Comparison of ENCODE assay signal across 8 cellular contexts in the genomic region with DNA sequence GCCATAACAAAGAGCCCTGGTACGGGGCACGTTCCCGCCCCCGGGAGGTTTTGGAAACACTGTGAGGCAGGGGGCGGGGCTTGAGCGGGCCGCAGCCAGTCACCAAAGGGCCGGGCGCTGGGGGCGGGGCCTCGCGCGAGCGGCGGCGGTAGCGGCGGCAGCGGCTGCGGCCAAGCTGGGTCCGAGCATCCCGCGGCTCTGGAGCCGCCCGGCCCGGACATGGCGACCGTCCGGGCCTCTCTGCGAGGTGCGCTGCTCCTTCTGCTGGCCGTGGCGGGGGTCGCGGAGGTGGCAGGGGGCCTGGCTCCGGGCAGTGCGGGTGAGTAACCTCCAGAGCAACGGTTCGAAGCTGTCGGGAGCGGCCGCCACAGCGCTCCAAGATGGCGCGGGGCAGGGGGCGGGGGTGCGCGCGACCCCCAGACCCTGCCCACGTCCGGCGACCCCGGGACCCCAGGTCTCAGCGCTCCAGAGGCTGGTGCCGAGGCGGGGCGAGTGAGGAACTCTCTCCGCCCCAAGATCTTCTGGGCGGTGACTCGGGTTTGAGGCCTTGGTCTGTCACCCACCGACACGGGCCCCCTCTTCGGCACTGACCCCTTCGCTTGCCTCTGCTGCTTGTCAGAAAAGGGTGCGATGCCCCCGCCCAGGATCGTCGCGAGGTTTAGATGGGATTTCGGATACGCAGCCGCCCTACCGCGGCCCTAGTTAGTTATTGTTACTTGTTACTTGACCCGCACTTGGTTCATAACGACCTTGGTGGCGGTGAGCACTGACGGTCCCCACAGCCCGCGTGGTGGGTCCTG. TPM values are rescaled to one million over a fixed set of nuclear protein-coding genes. Genes with fewer than 3 reads are reported as not detected.
DNase-seq lines count a peak whose midpoint lies in the region; ATAC-seq and TF ChIP-seq lines count a peak whose summit lies in the region.

A gene with protein sequence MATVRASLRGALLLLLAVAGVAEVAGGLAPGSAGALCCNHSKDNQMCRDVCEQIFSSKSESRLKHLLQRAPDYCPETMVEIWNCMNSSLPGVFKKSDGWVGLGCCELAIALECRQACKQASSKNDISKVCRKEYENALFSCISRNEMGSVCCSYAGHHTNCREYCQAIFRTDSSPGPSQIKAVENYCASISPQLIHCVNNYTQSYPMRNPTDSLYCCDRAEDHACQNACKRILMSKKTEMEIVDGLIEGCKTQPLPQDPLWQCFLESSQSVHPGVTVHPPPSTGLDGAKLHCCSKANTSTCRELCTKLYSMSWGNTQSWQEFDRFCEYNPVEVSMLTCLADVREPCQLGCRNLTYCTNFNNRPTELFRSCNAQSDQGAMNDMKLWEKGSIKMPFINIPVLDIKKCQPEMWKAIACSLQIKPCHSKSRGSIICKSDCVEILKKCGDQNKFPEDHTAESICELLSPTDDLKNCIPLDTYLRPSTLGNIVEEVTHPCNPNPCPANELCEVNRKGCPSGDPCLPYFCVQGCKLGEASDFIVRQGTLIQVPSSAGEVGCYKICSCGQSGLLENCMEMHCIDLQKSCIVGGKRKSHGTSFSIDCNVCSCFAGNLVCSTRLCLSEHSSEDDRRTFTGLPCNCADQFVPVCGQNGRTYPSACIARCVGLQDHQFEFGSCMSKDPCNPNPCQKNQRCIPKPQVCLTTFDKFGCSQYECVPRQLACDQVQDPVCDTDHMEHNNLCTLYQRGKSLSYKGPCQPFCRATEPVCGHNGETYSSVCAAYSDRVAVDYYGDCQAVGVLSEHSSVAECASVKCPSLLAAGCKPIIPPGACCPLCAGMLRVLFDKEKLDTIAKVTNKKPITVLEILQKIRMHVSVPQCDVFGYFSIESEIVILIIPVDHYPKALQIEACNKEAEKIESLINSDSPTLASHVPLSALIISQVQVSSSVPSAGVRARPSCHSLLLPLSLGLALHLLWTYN (plus strand): TSS at position 134 of the 800 bp plus-strand sequence. CDS start 86 bp downstream, at position 220.

- TF ChIP-seq CTCF in lower leg skin (IDR thresholded peaks at IDR 0.05) = no peak

- 0 to 1% methylated on average over 20 to 34 of the region's 80 CpGs for WGBS in lower leg skin, 2 donors

- intact Hi-C loops in lower leg skin (cut with DNase I; ENCODE audit: low total_unique reads) = no loop called here

- POLR2A ChIA-PET in activated CD4-positive, alpha-beta memory T cell treated with anti-CD3 and anti-CD28 coated beads, Interleukin-2, amount 10 ng/mL, durations not matched to agents 7 days and 5 days (lab: Charles Lee) = interaction anchor here (1.3 to 2.3 kb wide), 4 partner anchors 9 to 153 kb away, joined by 3 to 8 read pairs (median 4); partner anchors contain the start of gene CLTA

- no peaks in the 10 kb centered on the region for H3K9me3 Mint-ChIP-seq in activated CD4-positive, alpha-beta memory T cell treated with anti-CD3 and anti-CD28 coated beads, Interleukin-2, amount 10 ng/mL, durations not matched to agents 7 days and 5 days

- H3K27ac Mint-ChIP-seq in activated CD4-positive, alpha-beta memory T cell treated with anti-CD3 and anti-CD28 coated beads, Interleukin-2, amount 10 ng/mL, durations not matched to agents 7 days and 5 days = peak within 1 kb of the TSS; percentile 45

- peak in 1 of 2 donors; percentile 81 for TF ChIP-seq POLR2A in lower leg skin (IDR thresholded peaks at IDR 0.05)

- DNase-seq in ACHN (peak; percentile 64), NCI-H460 (ENCODE audit: extremely low read depth, low read depth) (peak; percentile 39), ecto neural progenitor cell (ENCODE audit: low spot score) (peak; percentile 91), lower leg skin (ENCODE audit: low spot score in 2 of 2) (peak; percentile 84 to 98)
- peak; percentile 87 for DNase-seq in activated CD4-positive, alpha-beta memory T cell treated with anti-CD3 and anti-CD28 coated beads, Interleukin-2, amount 10 ng/mL, durations not matched to agents 7 days and 5 days
- peak; percentile 90 for DNase-seq in stimulated activated CD4-positive, alpha-beta T cell treated with anti-CD3 and anti-CD28 coated beads, Interleukin-4, amount 100 ng/mL, for 24 hours

- peaks cover 11% of the 10 kb centered on the region for H3K27me3 Mint-ChIP-seq in activated CD4-positive, alpha-beta memory T cell treated with anti-CD3 and anti-CD28 coated beads, Interleukin-2, amount 10 ng/mL, durations not matched to agents 7 days and 5 days

- peak within 1 kb of the TSS; percentile 90 for H3K4me3 Mint-ChIP-seq in activated CD4-positive, alpha-beta memory T cell treated with anti-CD3 and anti-CD28 coated beads, Interleukin-2, amount 10 ng/mL, durations not matched to agents 7 days and 5 days

- H3K4me1 Mint-ChIP-seq in activated CD4-positive, alpha-beta memory T cell treated with anti-CD3 and anti-CD28 coated beads, Interleukin-2, amount 10 ng/mL, durations not matched to agents 7 days and 5 days = peaks cover 37% of the 10 kb centered on the region

- in situ Hi-C loops in ACHN (cut with HindIII; ENCODE audit: low pct_ligation_motif_present, low pct_unique_long_range_greater_than_20kb, low sequenced_read_pairs) = no loop called here

- no peaks in the 10 kb centered on the region for H3K36me3 Mint-ChIP-seq in activated CD4-positive, alpha-beta memory T cell treated with anti-CD3 and anti-CD28 coated beads, Interleukin-2, amount 10 ng/mL, durations not matched to agents 7 days and 5 days (ENCODE audit: low read depth)

- peak; percentile 45 for ATAC-seq in GM18870 (IDR thresholded peaks at IDR 0.05; ENCODE audit: unreplicated experiment)
- ATAC-seq in HG03159 (IDR thresholded peaks at IDR 0.05; ENCODE audit: unreplicated experiment) = peak; percentile 76

- peak within 1 kb of the TSS; percentile 83 for H3K4me3 ChIP-seq in lower leg skin (ENCODE audit: low read depth, poor library complexity, severe bottlenecking)

- CTCF ChIA-PET in activated CD4-positive, alpha-beta memory T cell treated with anti-CD3 and anti-CD28 coated beads, Interleukin-2, amount 10 ng/mL, durations not matched to agents 7 days and 5 days (lab: Charles Lee) = interaction anchor here (0.6 to 2.6 kb wide), 4 partner anchors 17 to 181 kb away, joined by 3 to 10 read pairs (median 4); no protein-coding TSS in a partner anchor

RNA-seq across cellular contexts. Expression of the gene that starts here (rescaled TPM):
- total RNA-seq in NCI-H460 (2014; rRNA removed; shearing (Covaris generic)) = 3.6 and 6.0 TPM in 2 replicates
- polyA plus RNA-seq in NCI-H460 (2014; cell fraction: nucleus; rRNA removed) = 4.3 and 6.6 TPM in 2 replicates
- 1 to 10 TPM; 7.4 to 8.1 TPM for total RNA-seq in activated CD4-positive, alpha-beta memory T cell treated with anti-CD3 and anti-CD28 coated beads, Interleukin-2, amount 10 ng/mL, durations not matched to agents 7 days and 5 days
- 1 to 10 TPM; 2.1 to 9.7 (median 3.7) TPM for total RNA-seq in lower leg skin

Comparison
In these comparisons a context has a peak if more than half of its experiments do, and no peak if none do; other contexts are left out.
1. Peak in every context shown above with its lines: DNase-seq, ATAC-seq and H3K4me3 ChIP-seq.
2. DNase-seq: peak in every context shown above with its lines; median percentile 91 in ecto neural progenitor cell; 91 in lower leg skin; 90 in stimulated activated CD4-positive, alpha-beta T cell treated with anti-CD3 and anti-CD28 coated beads, Interleukin-4, amount 100 ng/mL, for 24 hours; 87 in activated CD4-positive, alpha-beta memory T cell treated with anti-CD3 and anti-CD28 coated beads, Interleukin-2, amount 10 ng/mL, durations not matched to agents 7 days and 5 days; 64 in ACHN; 39 in NCI-H460.